ENCODE assay signal across 1 cellular context in genomic region chr2:159822478-159822833, GRCh38. TPM values are rescaled to one million over a fixed set of nuclear protein-coding genes. Genes with fewer than 3 reads are reported as not detected.
"Had no signal": no experiment of that assay in that cellular context is flagged by ENCODE, and none has a peak within 500 bp of the region (broad histone marks: within the 10 kb centered on the region; RNA-seq: fewer than 3 reads in every experiment).

No MANE protein-coding gene starts in this region.

RNA-seq across cellular contexts. Expression of gene CD302, which starts 24.4 kb away (rescaled TPM):
- polyA plus RNA-seq: neural cell had no signal
